In genomic region chr3:145911016-145911415, GRCh38 we compare ENCODE assay signal across 17 cellular contexts.
"Had no signal": no experiment of that assay in that cellular context is flagged by ENCODE, and none has a peak within 500 bp of the region (broad histone marks: within the 10 kb centered on the region; RNA-seq: fewer than 3 reads in every experiment).

No MANE protein-coding gene starts in this region.

- H3K27me3 ChIP-seq: pancreas, right lobe of liver, suprapubic skin, transverse colon, upper lobe of right lung, uterus had no signal

- H3K9me3 ChIP-seq: lower lobe of right lung, pancreas, right lobe of liver, suprapubic skin, transverse colon, upper lobe of right lung had no signal

- H3K36me3 ChIP-seq: lower lobe of right lung, pancreas, right lobe of liver, suprapubic skin, transverse colon, upper lobe of right lung had no signal

- H3K4me3 ChIP-seq: lower lobe of right lung, pancreas, right lobe of liver, suprapubic skin, transverse colon, upper lobe of right lung, uterus had no signal

- DNase-seq: cortex of kidney; effector CD4-positive, alpha-beta T cell; head of caudate nucleus; left ventricle myocardium superior; lower lobe of right lung; natural killer cell; occipital lobe; pancreas; right lobe of liver; small intestine; stimulated activated CD4-positive, alpha-beta T cell treated with anti-CD3 and anti-CD28 coated beads, Interleukin-15, amount 100 ng/mL, for 24 hours; stimulated activated CD4-positive, alpha-beta T cell treated with anti-CD3 and anti-CD28 coated beads, Interleukin-2, amount 100 ng/mL, for 48 hours; stimulated activated naive B cell treated with anti-CD40 and anti-IgM and Interleukin-4, amounts not matched to agents 10 μg/mL and 1 μg/mL and 100 μg/mL, for 72 hours; transverse colon; upper lobe of right lung; uterus had no signal

- ATAC-seq: left ventricle myocardium superior; lower lobe of right lung; natural killer cell; pancreas; right lobe of liver; stimulated activated naive B cell treated with anti-CD40 and anti-IgM and Interleukin-4, amounts not matched to agents 10 μg/mL and 1 μg/mL and 100 μg/mL, for 72 hours; upper lobe of right lung had no signal

- H3K4me1 ChIP-seq: lower lobe of right lung, pancreas, right lobe of liver, suprapubic skin, transverse colon, upper lobe of right lung, uterus had no signal

- H3K27ac ChIP-seq: lower lobe of right lung, pancreas, right lobe of liver, suprapubic skin, transverse colon, upper lobe of right lung, uterus had no signal
